1 cellular context compared by ENCODE assay signal in the genomic region with DNA sequence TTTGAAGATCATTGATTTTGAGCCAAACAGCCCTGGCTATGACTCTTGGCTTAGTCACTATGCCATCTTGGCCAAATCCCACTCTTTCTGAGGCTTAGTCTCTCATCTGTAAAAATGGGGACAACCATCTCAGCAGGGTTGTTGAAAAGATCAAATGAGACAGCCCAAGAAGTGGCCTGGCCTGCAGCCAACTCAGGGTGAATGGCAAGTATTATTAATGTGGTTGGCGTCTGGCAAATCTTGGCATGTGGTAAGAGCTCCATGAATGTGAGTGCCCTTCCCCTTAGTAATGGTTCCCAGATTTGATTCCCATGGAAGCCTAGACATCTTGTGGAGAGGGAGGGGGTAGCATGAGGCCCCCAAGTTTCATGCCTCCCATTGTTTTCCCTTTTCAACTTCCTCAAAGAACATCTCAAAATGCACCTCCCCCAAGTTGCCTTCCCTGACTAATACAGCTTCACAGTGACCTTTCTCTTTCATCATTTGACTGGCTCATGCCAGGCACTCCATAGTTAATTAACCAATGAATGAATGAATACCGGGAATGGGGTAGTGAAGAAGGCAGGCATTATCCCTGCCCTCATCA.
TF ChIP-seq lines count a peak whose summit lies in the region.

No MANE protein-coding gene starts in this region.

TF ChIP-seq in HCT116, 20 proteins besides CTCF, POLR2A, EP300 and RAD21 (continued from another document):
- TF ChIP-seq, protein P1, sequence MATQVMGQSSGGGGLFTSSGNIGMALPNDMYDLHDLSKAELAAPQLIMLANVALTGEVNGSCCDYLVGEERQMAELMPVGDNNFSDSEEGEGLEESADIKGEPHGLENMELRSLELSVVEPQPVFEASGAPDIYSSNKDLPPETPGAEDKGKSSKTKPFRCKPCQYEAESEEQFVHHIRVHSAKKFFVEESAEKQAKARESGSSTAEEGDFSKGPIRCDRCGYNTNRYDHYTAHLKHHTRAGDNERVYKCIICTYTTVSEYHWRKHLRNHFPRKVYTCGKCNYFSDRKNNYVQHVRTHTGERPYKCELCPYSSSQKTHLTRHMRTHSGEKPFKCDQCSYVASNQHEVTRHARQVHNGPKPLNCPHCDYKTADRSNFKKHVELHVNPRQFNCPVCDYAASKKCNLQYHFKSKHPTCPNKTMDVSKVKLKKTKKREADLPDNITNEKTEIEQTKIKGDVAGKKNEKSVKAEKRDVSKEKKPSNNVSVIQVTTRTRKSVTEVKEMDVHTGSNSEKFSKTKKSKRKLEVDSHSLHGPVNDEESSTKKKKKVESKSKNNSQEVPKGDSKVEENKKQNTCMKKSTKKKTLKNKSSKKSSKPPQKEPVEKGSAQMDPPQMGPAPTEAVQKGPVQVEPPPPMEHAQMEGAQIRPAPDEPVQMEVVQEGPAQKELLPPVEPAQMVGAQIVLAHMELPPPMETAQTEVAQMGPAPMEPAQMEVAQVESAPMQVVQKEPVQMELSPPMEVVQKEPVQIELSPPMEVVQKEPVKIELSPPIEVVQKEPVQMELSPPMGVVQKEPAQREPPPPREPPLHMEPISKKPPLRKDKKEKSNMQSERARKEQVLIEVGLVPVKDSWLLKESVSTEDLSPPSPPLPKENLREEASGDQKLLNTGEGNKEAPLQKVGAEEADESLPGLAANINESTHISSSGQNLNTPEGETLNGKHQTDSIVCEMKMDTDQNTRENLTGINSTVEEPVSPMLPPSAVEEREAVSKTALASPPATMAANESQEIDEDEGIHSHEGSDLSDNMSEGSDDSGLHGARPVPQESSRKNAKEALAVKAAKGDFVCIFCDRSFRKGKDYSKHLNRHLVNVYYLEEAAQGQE (IDR thresholded peaks at IDR 0.05; ENCODE audit: low read depth): no peak
- TF ChIP-seq, protein P2, sequence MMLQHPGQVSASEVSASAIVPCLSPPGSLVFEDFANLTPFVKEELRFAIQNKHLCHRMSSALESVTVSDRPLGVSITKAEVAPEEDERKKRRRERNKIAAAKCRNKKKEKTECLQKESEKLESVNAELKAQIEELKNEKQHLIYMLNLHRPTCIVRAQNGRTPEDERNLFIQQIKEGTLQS (IDR thresholded peaks at IDR 0.05): no peak
- no peak for TF ChIP-seq EZH2phosphoT487 (IDR thresholded peaks at IDR 0.05; ENCODE audit: borderline replicate concordance)
